ENCODE assay signal across 1 cellular context in genomic region chr18:57748770-57749603, GRCh38.
TF ChIP-seq lines count a peak whose summit lies in the region.

No MANE protein-coding gene starts in this region.

TF ChIP-seq in K562, 482 proteins besides CTCF, POLR2A, EP300 and RAD21 (continued from another document):
- TF ChIP-seq ZBTB9 (CRISPR knock-in tag; IDR thresholded peaks at IDR 0.05) (no peak), SNIP1 (IDR thresholded peaks at IDR 0.05; ENCODE audit: low read depth) (no peak), DDX20 (tag; IDR thresholded peaks at IDR 0.05; ENCODE audit: low read depth) (no peak), ZNF184 (CRISPR knock-in tag; IDR thresholded peaks at IDR 0.05) (no peak), FOXJ3 (CRISPR knock-in tag; IDR thresholded peaks at IDR 0.05) (no peak), NR2F6 (CRISPR knock-in tag; IDR thresholded peaks at IDR 0.05) (no peak)
